ENCODE assay signal across 18 cellular contexts in the genomic region with DNA sequence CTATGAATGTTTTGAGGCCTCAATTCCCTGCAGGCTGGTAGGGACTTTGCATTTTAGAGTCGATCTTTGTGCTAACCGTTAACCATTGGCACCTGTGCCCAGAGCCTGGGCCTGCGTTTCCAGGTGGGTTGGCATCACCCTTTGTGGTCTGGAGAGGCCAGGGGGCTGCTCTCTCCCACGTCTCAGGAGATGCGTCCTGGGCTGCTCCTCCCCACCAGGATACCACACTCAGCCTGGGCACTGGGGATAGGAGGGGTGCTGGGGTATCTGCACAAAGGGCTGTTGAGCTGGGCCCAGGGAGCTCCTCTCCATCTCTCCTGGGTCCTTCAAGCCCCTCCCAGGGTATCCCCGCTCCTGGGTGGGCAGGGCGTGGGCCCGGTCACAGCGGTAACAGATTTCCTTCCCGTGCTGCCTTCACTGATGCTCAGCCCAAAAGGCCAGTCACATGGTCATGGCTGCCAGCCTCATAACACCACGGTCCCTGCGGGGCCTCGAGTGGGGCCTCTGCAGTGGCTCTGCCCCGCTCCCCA.
DNase-seq lines count a peak whose midpoint lies in the region; ATAC-seq and TF ChIP-seq lines count a peak whose summit lies in the region.
"Had no signal": no experiment of that assay in that cellular context is flagged by ENCODE, and none has a peak within 500 bp of the region (broad histone marks: within the 10 kb centered on the region; RNA-seq: fewer than 3 reads in every experiment).

No MANE protein-coding gene starts in this region.

- H3K27me3 ChIP-seq in lower lobe of right lung (ENCODE audit: low read depth) (peaks cover 34% of the 10 kb centered on the region), spleen (replicated peaks in 1 of 7) (peaks cover 0 to 58% (median 0%) of the 10 kb centered on the region in 7 donors)

- TF ChIP-seq POLR2A in spleen (IDR thresholded peaks at IDR 0.05), result no peak

- intact Hi-C loops in lower lobe of right lung (cut with DNase I), result no loop called here
- intact Hi-C loops in spleen (cut with DNase I; ENCODE audit: low total_unique reads), result no loop called here

- no peaks in the 10 kb centered on the region for H3K9me3 ChIP-seq in lower lobe of right lung
- no peaks in the 10 kb centered on the region for H3K9me3 ChIP-seq in spleen
- H3K9me3 ChIP-seq: BE2C had no signal

- 76 to 85% (median 80%) methylated on average over 5 to 14 of the region's 14 CpGs for WGBS in spleen, 5 donors

- peak; percentile 29 for DNase-seq in Jurkat, Clone E6-1 (ENCODE audit: low read depth, low spot score)
- DNase-seq in lower lobe of right lung (peak; percentile 20), spleen (peak; percentile 54), coronary artery (ENCODE audit: low spot score) (no peak), OCI-M2 (lab: John Stamatoyannopoulos, UW; ENCODE audit: unreplicated experiment) (no peak)
- DNase-seq: ACHN; BE2C; CD4-positive, alpha-beta memory T cell; DMS79 treated with DMSO at 0.1 percent for 48 hours; GF-D8; GOT3; H7; HFFc6; IMR-90 had no signal

- TF ChIP-seq CTCF in VCaP (conservative IDR thresholded peaks at IDR 0.05) (no peak), lower lobe of right lung (IDR thresholded peaks at IDR 0.05) (no peak), spleen (IDR thresholded peaks at IDR 0.05 in 8 of 11, conservative IDR thresholded peaks at IDR 0.05 in 3 of 11) (no peak), coronary artery (IDR thresholded peaks at IDR 0.05) (no peak)

- peak overlapping the region; percentile 40 for H3K27ac ChIP-seq in VCaP
- no peak overlapping the region for H3K27ac ChIP-seq in lower lobe of right lung
- no peak overlapping the region for H3K27ac ChIP-seq in spleen
- H3K27ac ChIP-seq in coronary artery, result no peak overlapping the region
- H3K27ac ChIP-seq: HL-60 had no signal

- no peak overlapping the region for H3K4me3 ChIP-seq in Jurkat, Clone E6-1 (ENCODE audit: low read length)
- no peak overlapping the region for H3K4me3 ChIP-seq in lower lobe of right lung
- H3K4me3 ChIP-seq in spleen, result no peak overlapping the region
- no peak overlapping the region for H3K4me3 ChIP-seq in coronary artery

- no peaks in the 10 kb centered on the region for H3K4me1 ChIP-seq in lower lobe of right lung
- peaks cover 0 to 9% (median 0%) of the 10 kb centered on the region in 6 donors for H3K4me1 ChIP-seq in spleen
- H3K4me1 ChIP-seq: BE2C had no signal

- no peak for ATAC-seq in lower lobe of right lung
- no peak for ATAC-seq in GM21717 (IDR thresholded peaks at IDR 0.05; ENCODE audit: unreplicated experiment)
- ATAC-seq: HCT116 had no signal

- no peaks in the 10 kb centered on the region for H3K36me3 ChIP-seq in lower lobe of right lung
- no peaks in the 10 kb centered on the region for H3K36me3 ChIP-seq in spleen
- H3K36me3 ChIP-seq: BE2C had no signal

Comparison
In these comparisons a context has a peak if more than half of its experiments do, and no peak if none do; other contexts are left out.
1. DNase-seq: peak in Jurkat, Clone E6-1 (single experiment), lower lobe of right lung (single experiment) and spleen (single experiment); none in coronary artery (single experiment) and OCI-M2 (single experiment).